In the genomic region with DNA sequence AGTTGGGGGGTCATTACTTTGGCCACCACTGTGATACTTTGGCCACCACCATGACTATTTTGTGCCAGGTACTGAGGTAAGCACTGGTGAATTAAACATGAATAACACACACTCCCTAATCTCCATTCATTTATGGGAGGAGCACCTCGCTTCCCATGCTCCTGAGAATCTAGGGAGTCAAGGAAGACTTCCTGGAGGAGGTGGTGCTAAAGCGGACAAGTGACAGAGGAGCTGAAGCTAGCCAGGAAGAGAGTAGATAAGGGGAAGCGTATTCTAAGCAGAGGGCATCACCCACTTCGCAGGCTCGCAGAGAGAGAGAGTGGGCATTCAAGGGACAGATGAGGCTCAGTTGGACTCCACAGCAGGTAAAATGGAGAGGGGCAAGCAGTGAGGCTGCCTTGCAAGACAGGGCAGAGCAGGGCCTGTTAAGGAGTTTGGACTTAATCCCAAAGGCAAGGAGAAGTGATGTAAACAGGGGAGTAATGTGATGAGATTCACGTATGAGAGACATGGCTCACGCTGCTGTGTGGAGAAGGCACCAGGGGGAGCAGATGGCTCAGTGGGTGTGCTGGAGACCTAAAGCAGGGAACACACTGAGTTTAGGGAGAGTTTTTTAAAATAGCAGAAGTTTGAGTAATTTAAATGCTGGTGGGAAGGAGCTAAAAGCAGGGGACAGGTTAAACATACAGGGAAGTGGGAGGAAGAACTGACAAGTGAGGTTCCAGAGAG, we compare ENCODE assay signal across 22 cellular contexts. TPM values are rescaled to one million over a fixed set of nuclear protein-coding genes. Genes with fewer than 3 reads are reported as not detected.
DNase-seq lines count a peak whose midpoint lies in the region; ATAC-seq, FAIRE-seq and TF ChIP-seq lines count a peak whose summit lies in the region.
"Had no signal": no experiment of that assay in that cellular context is flagged by ENCODE, and none has a peak within 500 bp of the region (broad histone marks: within the 10 kb centered on the region; RNA-seq: fewer than 3 reads in every experiment).

No MANE protein-coding gene starts in this region.

- no peaks in the 10 kb centered on the region for H3K9me1 ChIP-seq in K562 (ENCODE audit: control insufficient read depth, insufficient read depth, low read length)

- DNase-seq in A549 (ENCODE audit: low read depth in 1 of 2, low spot score in 1 of 2) (no peak), KBM-7 (peak; percentile 9), K562 (ENCODE audit: extremely low read depth in 1 of 4, low spot score in 3 of 4) (no peak), neural crest cell (ENCODE audit: low read depth, low spot score) (no peak), NCI-H1105 (lab: John Stamatoyannopoulos, UW) (no peak)
- no peak for DNase-seq in activated CD4-positive, alpha-beta T cell treated with anti-CD3 and anti-CD28 coated beads, Interleukin-2, amount 10 ng/mL, durations not matched to agents 7 days and 5 days
- DNase-seq in effector CD4-positive, alpha-beta T cell = no peak
- DNase-seq: C1 segment of cervical spinal cord; Caco-2; HFFc6; MG63; NCI-H1417; NCI-H1930; NCI-H526 treated with DMSO at 0.1 percent for 48 hours; NK-92 treated with Interleukin-12 subunit alpha and Interleukin-12 subunit beta, amount 100 ng/mL, for 24 hours; OCI-M1; RPMI8226; SIG-M5 had no signal

- 88% methylated on average over 7 of the region's 7 CpGs for WGBS in A549 (ENCODE audit: missing lambda C conversion rate)
- 80% methylated on average over 7 of the region's 7 CpGs for WGBS in K562 (ENCODE audit: insufficient coverage, low coverage, missing lambda C conversion rate)

- in situ Hi-C loops in KBM-7 (cut with MboI; ENCODE audit: low pct_unique_long_range_greater_than_20kb, low sequenced_read_pairs) = no loop called here
- in situ Hi-C loops in K562 (cut with MboI) = no loop called here

- no peak overlapping the region for H3K4me3 Mint-ChIP-seq in neural crest cell
- H3K4me3 Mint-ChIP-seq in activated CD4-positive, alpha-beta T cell treated with anti-CD3 and anti-CD28 coated beads, Interleukin-2, amount 10 ng/mL, durations not matched to agents 7 days and 5 days = no peak overlapping the region
- H3K4me3 Mint-ChIP-seq: HFFc6 had no signal

- TF ChIP-seq POLR2A in A549 (IDR thresholded peaks at IDR 0.05; ENCODE audit: low read length) (no peak), K562 (conservative IDR thresholded peaks at IDR 0.05) (no peak)

- POLR2A ChIA-PET in A549 (lab: Yijun Ruan, JAX) (no interaction called here), K562 (lab: Yijun Ruan, JAX) (no interaction called here)
- POLR2A ChIA-PET in activated CD4-positive, alpha-beta T cell treated with anti-CD3 and anti-CD28 coated beads, Interleukin-2, amount 10 ng/mL, durations not matched to agents 7 days and 5 days (lab: Charles Lee) = no interaction called here

- peaks cover 46% of the 10 kb centered on the region; the same call in 2 of the 3 replicates for H3K36me3 ChIP-seq in K562 (ENCODE audit: control insufficient read depth, insufficient read depth, low read length)
- H3K36me3 ChIP-seq: MG63 had no signal

- H3K9me3 ChIP-seq in A549 (no peaks in the 10 kb centered on the region), K562 (replicated peaks; ENCODE audit: control insufficient read depth, insufficient read depth, low read depth, low read length) (no peaks in the 10 kb centered on the region)
- H3K9me3 ChIP-seq: Caco-2, MG63 had no signal

- FAIRE-seq in A549 (lab: Jason Lieb, UNC) (no peak), K562 (lab: Jason Lieb, UNC) (no peak)
- FAIRE-seq: A204.1, GM19239, HepG2 had no signal

- H3K27ac ChIP-seq in A549 = no peak overlapping the region
- H3K27ac ChIP-seq in K562 (ENCODE audit: extremely low read depth, low read depth, low read length) = no peak overlapping the region

- no peak overlapping the region for H2AFZ ChIP-seq in K562 (ENCODE audit: low read depth, low read length)

- no TSS peak for BruUV-seq in K562 (replicated peaks; lab: Mats Ljungman, UMichigan)

- H3K27me3 ChIP-seq in K562 (ENCODE audit: control insufficient read depth in 2 of 2, insufficient read depth in 2 of 2, low read length in 2 of 2) = no peaks in the 10 kb centered on the region
- H3K27me3 ChIP-seq: MG63 had no signal

- no peaks in the 10 kb centered on the region for H3K4me1 Mint-ChIP-seq in neural crest cell
- no peaks in the 10 kb centered on the region for H3K4me1 Mint-ChIP-seq in activated CD4-positive, alpha-beta T cell treated with anti-CD3 and anti-CD28 coated beads, Interleukin-2, amount 10 ng/mL, durations not matched to agents 7 days and 5 days

- H3K9me3 Mint-ChIP-seq in neural crest cell = no peaks in the 10 kb centered on the region
- no peaks in the 10 kb centered on the region for H3K9me3 Mint-ChIP-seq in activated CD4-positive, alpha-beta T cell treated with anti-CD3 and anti-CD28 coated beads, Interleukin-2, amount 10 ng/mL, durations not matched to agents 7 days and 5 days
- H3K9me3 Mint-ChIP-seq: HFFc6 had no signal

- no peak for ATAC-seq in A549
- no peak; the same call in 2 of the 3 replicates for ATAC-seq in K562
- ATAC-seq in HG03469 (IDR thresholded peaks at IDR 0.05; ENCODE audit: unreplicated experiment) = no peak
- ATAC-seq: HepG2 had no signal

- CTCF ChIA-PET in A549 (lab: Yijun Ruan, JAX) (interaction anchor here (0.8 kb wide), 1 partner anchor 16 kb away, joined by 3 read pairs; no protein-coding TSS in a partner anchor), K562 (lab: Yijun Ruan, JAX; ENCODE audit: low intra/inter-chr PET ratio) (no interaction called here)
- CTCF ChIA-PET in activated CD4-positive, alpha-beta T cell treated with anti-CD3 and anti-CD28 coated beads, Interleukin-2, amount 10 ng/mL, durations not matched to agents 7 days and 5 days (lab: Charles Lee) = interaction anchor here (1.0 kb wide), 1 partner anchor 95 kb away, joined by 3 read pairs; no protein-coding TSS in a partner anchor

- H3K4me3 ChIP-seq in A549 = no peak overlapping the region
- no peak overlapping the region for H3K4me3 ChIP-seq in K562
- H3K4me3 ChIP-seq: MG63 had no signal

- no peak overlapping the region for H3K9ac ChIP-seq in K562 (ENCODE audit: insufficient read depth in 1 of 2, low read depth in 2 of 2, low read length in 2 of 2)

- no peaks in the 10 kb centered on the region for H4K20me1 ChIP-seq in K562 (replicated peaks; ENCODE audit: control insufficient read depth, insufficient read depth, low read length)

- TF ChIP-seq CTCF in A549 (IDR thresholded peaks at IDR 0.05) (no peak), K562 (IDR thresholded peaks at IDR 0.05 in 2 of 3, conservative IDR thresholded peaks at IDR 0.05 in 1 of 3; ENCODE audit: insufficient read depth in 2 of 3, low read depth in 1 of 3, low read length in 3 of 3) (peak in 2 of 3 experiments; percentile 22 to 42; a peak in 1 of 6 replicates), neural crest cell (conservative IDR thresholded peaks at IDR 0.05) (no peak)

- H3K4me1 ChIP-seq in A549 (no peaks in the 10 kb centered on the region), K562 (replicated peaks in 1 of 2; ENCODE audit: control insufficient read depth in 2 of 2, insufficient read depth in 2 of 2, low read length in 2 of 2) (peaks cover 0 to 7% of the 10 kb centered on the region in 2 experiments; a peak in 1 of 5 replicates)
- H3K4me1 ChIP-seq: Caco-2 had no signal

- no peaks in the 10 kb centered on the region for H3K36me3 Mint-ChIP-seq in neural crest cell (ENCODE audit: low read depth)
- no peaks in the 10 kb centered on the region for H3K36me3 Mint-ChIP-seq in activated CD4-positive, alpha-beta T cell treated with anti-CD3 and anti-CD28 coated beads, Interleukin-2, amount 10 ng/mL, durations not matched to agents 7 days and 5 days (ENCODE audit: low read depth)

- intact Hi-C loops in K562 (cut with micrococcal nuclease) = no loop called here

- H3K4me2 ChIP-seq in A549 (no peak overlapping the region), K562 (ENCODE audit: insufficient read depth, low read length) (no peak overlapping the region)

- H3K27ac Mint-ChIP-seq in neural crest cell (ENCODE audit: unreplicated experiment) = peak overlapping the region; percentile 67
- no peak overlapping the region for H3K27ac Mint-ChIP-seq in activated CD4-positive, alpha-beta T cell treated with anti-CD3 and anti-CD28 coated beads, Interleukin-2, amount 10 ng/mL, durations not matched to agents 7 days and 5 days
- H3K27ac Mint-ChIP-seq: HFFc6 had no signal

- TF ChIP-seq RAD21 in A549 (conservative IDR thresholded peaks at IDR 0.05 in 1 of 2, IDR thresholded peaks at IDR 0.05 in 1 of 2) = no peak
- TF ChIP-seq RAD21 in K562 (CRISPR knock-in tag; conservative IDR thresholded peaks at IDR 0.05 in 1 of 2, IDR thresholded peaks at IDR 0.05 in 1 of 2) = 0 out of 4 replicates have a peak, but pooled peaks of 1 of the 2 experiments have one; percentile 12

- no peaks in the 10 kb centered on the region for H3K27me3 Mint-ChIP-seq in neural crest cell (ENCODE audit: low read depth)
- no peaks in the 10 kb centered on the region for H3K27me3 Mint-ChIP-seq in activated CD4-positive, alpha-beta T cell treated with anti-CD3 and anti-CD28 coated beads, Interleukin-2, amount 10 ng/mL, durations not matched to agents 7 days and 5 days

- TF ChIP-seq EP300 in A549 (IDR thresholded peaks at IDR 0.05) (no peak), K562 (IDR thresholded peaks at IDR 0.05; ENCODE audit: low read length) (no peak)

- H3K79me2 ChIP-seq in K562 (ENCODE audit: control insufficient read depth, insufficient read depth, low read length) = no peaks in the 10 kb centered on the region

RNA-seq across cellular contexts. Expression of a gene that starts 21.3 kb away (rescaled TPM):
- polyA plus RNA-seq in A549 (2011; rRNA removed) (128 and 139 TPM in 2 replicates), A549 (2017; fragmentation: RNase III; extraction: RNeasy Plus Mini Kit Qiagen cat#74134 plus additional on column Dnase treatment) (53.7 to 57.4 TPM (median 55.3 TPM) in 3 replicates), K562 (2011; rRNA removed) (79.1 and 95.8 TPM in 2 replicates), K562 (2014; fragmentation: Illumina TruSeq; extraction: Trizol) (109 and 132 TPM in 2 replicates), K562 (2014; fragmentation: Nextera tagmentation; extraction: Ambion mirVana) (1 to 10 TPM; 6.3 to 8.2 TPM), K562 (2014; rRNA removed) (63.2 and 85.8 TPM in 2 replicates)
- polyA plus RNA-seq in A549 (2012; cell fraction: cytosol; rRNA removed) = 169 and 196 TPM in 2 replicates
- polyA plus RNA-seq in A549 (2012; cell fraction: nucleus; rRNA removed) = 106 and 138 TPM in 2 replicates
- polyA minus RNA-seq in A549 (2011; rRNA and poly(A)+ RNA removed) = 304 and 345 TPM in 2 replicates
- total RNA-seq in K562 (2011; cell fraction: chromatin; rRNA removed; ENCODE audit: low replicate concordance) = 196 and 234 TPM in 2 replicates
- 184 and 220 TPM in 2 replicates for total RNA-seq in K562 (2011; cell fraction: nucleolus; rRNA removed)
- 236 and 245 TPM in 2 replicates for total RNA-seq in K562 (2011; cell fraction: nucleoplasm; rRNA removed)
- total RNA-seq in K562 (2014; rRNA removed) (64.4 and 76.4 TPM in 2 replicates), K562 (2014; rRNA removed; fragmentation: Illumina TruSeq; extraction: Trizol) (57.6 and 58.0 TPM in 2 replicates), K562 (2015; rRNA removed; fragmentation: Illumina TruSeq; extraction: Trizol) (78.0 and 78.4 TPM in 2 replicates), K562 (2021) (107 and 108 TPM in 2 replicates), neural crest cell (69.7 and 72.2 TPM in 2 replicates)
- 111 and 247 TPM in 2 replicates for polyA plus RNA-seq in K562 (2011; cell fraction: cytosol; rRNA removed)
- 105 and 124 TPM in 2 replicates for polyA plus RNA-seq in K562 (2011; cell fraction: nucleus; rRNA removed)
- 51.5 and 64.1 TPM in 2 replicates for polyA plus RNA-seq in K562 (2012)
- polyA minus RNA-seq in K562 (2011; rRNA and poly(A)+ RNA removed) = 89.8 and 153 TPM in 2 replicates
- 63.9 and 95.8 TPM in 2 replicates for polyA minus RNA-seq in K562 (2011; cell fraction: cytosol; rRNA and poly(A)+ RNA removed)
- 27.6 and 38.8 TPM in 2 replicates for polyA minus RNA-seq in K562 (2011; cell fraction: nucleus; rRNA and poly(A)+ RNA removed)
- 100 to 1,000 TPM in 1 of 2 experiments, 10 to 100 TPM in 1; 85.0 to 104 TPM for total RNA-seq in activated CD4-positive, alpha-beta T cell treated with anti-CD3 and anti-CD28 coated beads, Interleukin-2, amount 10 ng/mL, durations not matched to agents 7 days and 5 days

Comparison
In these comparisons a context has a peak if more than half of its experiments do, and no peak if none do; other contexts are left out.
1. CTCF ChIP-seq: peak in K562 (2 of 3); none in A549 (single experiment) and neural crest cell (single experiment).